ENCODE assay signal across 8 cellular contexts in the genomic region with DNA sequence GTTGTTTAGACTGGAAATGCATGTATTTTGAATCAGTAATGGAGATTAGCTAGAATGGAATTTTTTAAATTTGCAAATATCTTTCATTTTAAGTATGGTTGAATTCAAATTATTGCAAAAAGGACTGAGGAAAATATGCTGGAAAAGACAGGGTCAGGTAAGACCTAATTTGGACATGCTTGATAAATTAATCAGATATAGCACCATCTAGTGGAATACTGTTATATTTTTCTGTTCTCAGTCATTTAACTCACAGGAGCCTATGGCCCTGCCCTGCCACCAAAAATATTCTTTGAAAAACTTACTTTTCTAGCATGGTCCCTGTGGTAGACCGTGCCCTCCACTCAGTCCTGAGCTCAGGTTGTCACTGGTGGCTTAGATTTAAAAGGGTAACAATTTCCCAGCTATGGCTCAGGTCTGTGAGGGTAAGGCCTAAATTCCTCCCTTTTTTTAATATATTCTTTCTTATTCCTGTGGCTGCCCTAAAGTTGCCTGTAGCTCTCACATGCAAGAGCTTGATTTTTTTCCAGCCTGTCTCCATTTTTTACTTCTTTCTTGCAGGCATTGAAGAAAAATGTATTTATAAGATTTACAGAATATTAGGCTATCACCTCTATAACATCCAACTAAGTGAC. TPM values are rescaled to one million over a fixed set of nuclear protein-coding genes. Genes with fewer than 3 reads are reported as not detected.
DNase-seq lines count a peak whose midpoint lies in the region; ATAC-seq, FAIRE-seq and TF ChIP-seq lines count a peak whose summit lies in the region.

No MANE protein-coding gene starts in this region.

- no peaks in the 10 kb centered on the region for H3K36me3 ChIP-seq in pancreas

- intact Hi-C loops in pancreas (cut with DNase I), result loop anchor here in 2 of 3 donors (5.0 to 10.0 kb wide), 2 partner anchors 116 to 119 kb away; no protein-coding TSS in a partner anchor

- ATAC-seq in HG02571 (IDR thresholded peaks at IDR 0.05; ENCODE audit: unreplicated experiment) (peak; percentile 72), pancreas (peak; percentile 56 to 83 (median 81))

- no peak overlapping the region for H3K27ac ChIP-seq in pancreas

- 0 to 10% methylated on average over 1 of the region's 1 CpG for WGBS in pancreas, 2 donors

- DNase-seq in stimulated activated CD4-positive, alpha-beta T cell treated with anti-CD3 and anti-CD28 coated beads, Interleukin-15, amount 100 ng/mL, for 24 hours, result peak; percentile 3
- no peak for DNase-seq in stimulated activated CD4-positive, alpha-beta T cell treated with anti-CD3 and anti-CD28 coated beads, Interleukin-2, amount 100 ng/mL, for 48 hours
- DNase-seq in NCI-H1417 treated with DMSO at 0.1 percent for 48 hours (lab: John Stamatoyannopoulos, UW) (peak; percentile 6), SW 1271 (lab: John Stamatoyannopoulos, UW) (peak; percentile 2 to 58), fibroblast of the aortic adventitia (ENCODE audit: low read depth) (peak; percentile 74), pancreas (no peak)
- no peak for DNase-seq in activated CD4-positive, alpha-beta T cell treated with anti-CD3 and anti-CD28 coated beads, Interleukin-2, amount 50 U/mL, for 48 hours

- no peaks in the 10 kb centered on the region for H3K4me1 ChIP-seq in pancreas

- no peaks in the 10 kb centered on the region for H3K9me3 ChIP-seq in pancreas

- TF ChIP-seq CTCF in fibroblast of the aortic adventitia (IDR thresholded peaks at IDR 0.05; ENCODE audit: insufficient read depth, low read length), result peak; percentile 30
- peak; percentile 18 to 55 (median 37) for TF ChIP-seq CTCF in pancreas (IDR thresholded peaks at IDR 0.05)

- no peaks in the 10 kb centered on the region for H3K27me3 ChIP-seq in pancreas

- H3K4me3 ChIP-seq in fibroblast of the aortic adventitia (ENCODE audit: low read depth, low read length), result no peak overlapping the region
- H3K4me3 ChIP-seq in pancreas, result no peak overlapping the region

- peak; percentile 81 for FAIRE-seq in pancreas (lab: Jason Lieb, UNC)

RNA-seq across cellular contexts. Expression of gene KIAA1586, which starts 25.3 kb away (rescaled TPM):
- 9.7 and 26.2 TPM in 2 replicates for total RNA-seq in fibroblast of the aortic adventitia (ENCODE audit: low replicate concordance)
- 1 to 10 TPM; 2.3 to 6.7 (median 4.0) TPM for total RNA-seq in pancreas
- 1 to 10 TPM in 1 of 2 donors, under 1 TPM in 1; 0.99 to 3.4 TPM for polyA plus RNA-seq in pancreas

Comparison
In these comparisons a context has a peak if more than half of its experiments do, and no peak if none do; other contexts are left out.
1. DNase-seq: peak in stimulated activated CD4-positive, alpha-beta T cell treated with anti-CD3 and anti-CD28 coated beads, Interleukin-15, amount 100 ng/mL, for 24 hours (single experiment), NCI-H1417 treated with DMSO at 0.1 percent for 48 hours (single experiment), SW 1271 (2 of 2) and fibroblast of the aortic adventitia (single experiment); none in stimulated activated CD4-positive, alpha-beta T cell treated with anti-CD3 and anti-CD28 coated beads, Interleukin-2, amount 100 ng/mL, for 48 hours (0 of 2), pancreas (0 of 6) and activated CD4-positive, alpha-beta T cell treated with anti-CD3 and anti-CD28 coated beads, Interleukin-2, amount 50 U/mL, for 48 hours (0 of 2).